Comparison of ENCODE assay signal across 8 cellular contexts in the genomic region with DNA sequence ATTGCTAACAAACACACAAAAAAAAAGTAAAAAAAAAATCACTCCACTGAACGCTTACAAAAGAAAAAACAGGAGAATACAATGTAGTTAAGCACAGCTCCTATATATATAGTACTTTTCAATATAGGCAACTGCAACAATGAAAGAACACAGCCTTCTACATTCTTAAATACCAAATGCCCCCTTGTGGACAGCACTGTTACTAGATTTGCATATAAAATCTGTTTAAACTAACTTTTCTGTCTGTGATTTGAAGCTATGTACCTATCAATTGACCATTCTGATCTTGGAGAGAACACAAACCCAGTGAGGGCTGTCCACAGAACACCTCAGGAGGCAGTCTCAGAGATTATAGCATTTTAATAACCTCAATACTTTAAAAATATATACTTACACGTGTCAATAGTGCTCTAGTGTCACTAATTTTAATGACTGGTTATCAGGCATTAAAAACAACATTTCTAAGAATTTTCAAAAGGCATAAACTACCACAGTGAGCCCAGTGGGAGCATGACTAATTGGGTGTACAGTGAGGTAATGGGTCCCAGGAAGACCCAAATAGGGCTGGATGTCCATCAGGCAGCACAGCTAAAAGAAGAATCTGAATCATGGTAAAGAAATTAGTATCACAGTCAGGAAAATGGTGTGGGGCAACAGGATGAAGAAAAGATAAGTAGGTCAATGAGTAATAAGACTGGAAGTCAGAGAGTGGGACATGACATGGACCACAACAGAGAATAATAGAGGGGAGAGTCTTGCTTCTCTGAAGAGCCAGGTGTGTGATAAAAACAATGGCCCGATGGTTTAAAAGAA. TPM values are rescaled to one million over a fixed set of nuclear protein-coding genes. Genes with fewer than 3 reads are reported as not detected.
A peak's percentile ranks its signal among the peaks of the same experiment; 100 is the strongest.
DNase-seq lines count a peak whose midpoint lies in the region; ATAC-seq and TF ChIP-seq lines count a peak whose summit lies in the region.

No MANE protein-coding gene starts in this region.

- H3K79me2 ChIP-seq in OCI-LY7 (ENCODE audit: insufficient read depth, low read depth, low read length): no peaks in the 10 kb centered on the region
- H3K79me2 ChIP-seq in neural cell (replicated peaks; ENCODE audit: insufficient read depth, low read length): no peaks in the 10 kb centered on the region

- H3K9ac ChIP-seq in neural cell (ENCODE audit: low read length): no peak overlapping the region

- H3K4me3 Mint-ChIP-seq in Calu3 (ENCODE audit: low read depth, unreplicated experiment) (no peak overlapping the region), endothelial cell (ENCODE audit: unreplicated experiment) (no peak overlapping the region)
- no peak overlapping the region for H3K4me3 Mint-ChIP-seq in T-helper 2 cell treated with Interferon-gamma antibody and Interleukin-4, amounts not matched to agents 5 μg/mL and 100 μg/mL, for 36 hours

- TF ChIP-seq RAD21 in neural cell (conservative IDR thresholded peaks at IDR 0.05): peak; percentile 85

- H3K36me3 Mint-ChIP-seq in Calu3 (ENCODE audit: insufficient read depth, unreplicated experiment) (no peaks in the 10 kb centered on the region), endothelial cell (ENCODE audit: low read depth, unreplicated experiment) (no peaks in the 10 kb centered on the region)
- H3K36me3 Mint-ChIP-seq in T-helper 2 cell treated with Interferon-gamma antibody and Interleukin-4, amounts not matched to agents 5 μg/mL and 100 μg/mL, for 36 hours (ENCODE audit: low read depth): no peaks in the 10 kb centered on the region

- no peaks in the 10 kb centered on the region for H3K9me3 Mint-ChIP-seq in Calu3 (ENCODE audit: low read depth, unreplicated experiment)
- no peaks in the 10 kb centered on the region for H3K9me3 Mint-ChIP-seq in endothelial cell (ENCODE audit: unreplicated experiment)
- no peaks in the 10 kb centered on the region for H3K9me3 Mint-ChIP-seq in T-helper 2 cell treated with Interferon-gamma antibody and Interleukin-4, amounts not matched to agents 5 μg/mL and 100 μg/mL, for 36 hours

- BruUV-seq in Calu3 (replicated peaks; lab: Mats Ljungman, UMichigan) (no TSS peak), OCI-LY7 (replicated peaks; lab: Mats Ljungman, UMichigan) (no TSS peak)

- no peaks in the 10 kb centered on the region for H3K9me3 ChIP-seq in OCI-LY7 (ENCODE audit: low read length)
- no peaks in the 10 kb centered on the region for H3K9me3 ChIP-seq in neural cell (ENCODE audit: low read length)

- H3K27ac ChIP-seq in OCI-LY7 (ENCODE audit: low read depth, low read length, poor library complexity, severe bottlenecking) (no peak overlapping the region), neural cell (ENCODE audit: low read length) (no peak overlapping the region)

- H4K20me1 ChIP-seq in OCI-LY7 (ENCODE audit: insufficient read depth, low read length) (no peaks in the 10 kb centered on the region), neural cell (ENCODE audit: insufficient read depth) (no peaks in the 10 kb centered on the region)

- H3K4me1 Mint-ChIP-seq in Calu3 (ENCODE audit: low read depth, unreplicated experiment) (no peaks in the 10 kb centered on the region), endothelial cell (ENCODE audit: unreplicated experiment) (no peaks in the 10 kb centered on the region)
- H3K4me1 Mint-ChIP-seq in T-helper 2 cell treated with Interferon-gamma antibody and Interleukin-4, amounts not matched to agents 5 μg/mL and 100 μg/mL, for 36 hours (ENCODE audit: low read depth): no peaks in the 10 kb centered on the region

- H3K27me3 ChIP-seq in neural cell (ENCODE audit: insufficient read depth, low read depth, low read length): no peaks in the 10 kb centered on the region

- TF ChIP-seq CTCF in Calu3 (IDR thresholded peaks at IDR 0.05; ENCODE audit: unreplicated experiment): no peak
- peak; percentile 73 for TF ChIP-seq CTCF in OCI-LY7 (conservative IDR thresholded peaks at IDR 0.05; ENCODE audit: low read length)
- TF ChIP-seq CTCF in endothelial cell (IDR thresholded peaks at IDR 0.05; ENCODE audit: unreplicated experiment): peak; percentile 75
- TF ChIP-seq CTCF in neural cell (IDR thresholded peaks at IDR 0.05; ENCODE audit: poor library complexity, severe bottlenecking): peak; percentile 81

- H2AFZ ChIP-seq in OCI-LY7 (ENCODE audit: low read length) (no peak overlapping the region), neural cell (ENCODE audit: low read depth, low read length) (no peak overlapping the region)

- H3K4me3 ChIP-seq in OCI-LY7 (ENCODE audit: low read depth, low read length, poor library complexity, severe bottlenecking) (no peak overlapping the region), neural cell (ENCODE audit: low read length) (no peak overlapping the region)

- POLR2A ChIA-PET in OCI-LY7 (lab: Charles Lee): no interaction called here

- H3K27ac Mint-ChIP-seq in Calu3 (ENCODE audit: unreplicated experiment) (no peak overlapping the region), endothelial cell (ENCODE audit: unreplicated experiment) (no peak overlapping the region)
- no peak overlapping the region for H3K27ac Mint-ChIP-seq in T-helper 2 cell treated with Interferon-gamma antibody and Interleukin-4, amounts not matched to agents 5 μg/mL and 100 μg/mL, for 36 hours

- H3K9me2 ChIP-seq in OCI-LY7 (ENCODE audit: insufficient read depth, low read length) (no peaks in the 10 kb centered on the region), neural cell (ENCODE audit: insufficient read depth, low read length) (no peaks in the 10 kb centered on the region)

- DNase-seq in Calu3 (peak; percentile 32), HT1080 (ENCODE audit: low read depth) (peak; percentile 67), OCI-LY7 (ENCODE audit: low spot score) (peak; percentile 35), endothelial cell (ENCODE audit: low spot score) (peak; percentile 36), epidermal melanocyte (ENCODE audit: insufficient read length, low spot score) (no peak)
- no peak for DNase-seq in T-helper 2 cell treated with Interferon-gamma antibody and Interleukin-4, amounts not matched to agents 5 μg/mL and 100 μg/mL, for 36 hours (ENCODE audit: low spot score)

- no peaks in the 10 kb centered on the region for H3K4me1 ChIP-seq in OCI-LY7 (ENCODE audit: insufficient read depth, low read length, poor library complexity, severe bottlenecking)

- CTCF ChIA-PET in Calu3 (lab: Charles Lee): interaction anchor here (0.7 to 1.7 kb wide), 3 partner anchors 11 to 297 kb away, joined by 3 to 26 read pairs (median 6); no protein-coding TSS in a partner anchor
- CTCF ChIA-PET in OCI-LY7 (lab: Charles Lee; ENCODE audit: unreplicated experiment): no interaction called here

- intact Hi-C loops in Calu3 (cut with micrococcal nuclease; ENCODE audit: unreplicated experiment): loop anchor here (1.0 kb wide), 1 partner anchor 297 kb away; no protein-coding TSS in a partner anchor
- intact Hi-C loops in OCI-LY7 (cut with micrococcal nuclease; ENCODE audit: unreplicated experiment): loop anchor here (5.0 kb wide), 1 partner anchor 298 kb away; no protein-coding TSS in a partner anchor

- H3K27me3 Mint-ChIP-seq in Calu3 (ENCODE audit: unreplicated experiment): peaks cover 26% of the 10 kb centered on the region
- H3K27me3 Mint-ChIP-seq in endothelial cell (ENCODE audit: unreplicated experiment): no peaks in the 10 kb centered on the region
- no peaks in the 10 kb centered on the region for H3K27me3 Mint-ChIP-seq in T-helper 2 cell treated with Interferon-gamma antibody and Interleukin-4, amounts not matched to agents 5 μg/mL and 100 μg/mL, for 36 hours (ENCODE audit: low read depth)

- no peak for ATAC-seq in GM18870 (IDR thresholded peaks at IDR 0.05; ENCODE audit: unreplicated experiment)

- no peaks in the 10 kb centered on the region for H3K36me3 ChIP-seq in OCI-LY7 (ENCODE audit: insufficient read depth, low read length)
- no peaks in the 10 kb centered on the region for H3K36me3 ChIP-seq in neural cell (ENCODE audit: insufficient read depth, low read length)

- H3F3A ChIP-seq in neural cell (ENCODE audit: insufficient read depth, low read length, poor library complexity, severe bottlenecking): no peaks in the 10 kb centered on the region

- TF ChIP-seq EP300 in neural cell (conservative IDR thresholded peaks at IDR 0.05; ENCODE audit: poor library complexity, severe bottlenecking): no peak

- H3K4me2 ChIP-seq in OCI-LY7 (ENCODE audit: low read length) (no peak overlapping the region), neural cell (ENCODE audit: low read length) (no peak overlapping the region)

TF ChIP-seq in neural cell, 6 proteins besides CTCF, POLR2A, EP300 and RAD21:
- TF ChIP-seq SMC3 (conservative IDR thresholded peaks at IDR 0.05; ENCODE audit: poor library complexity) (peak; percentile 94), MXI1 (conservative IDR thresholded peaks at IDR 0.05; ENCODE audit: poor library complexity, severe bottlenecking) (no peak)
TF ChIP-seq in neural cell: peak in this region for 1.

RNA-seq across cellular contexts. Expression of a gene that starts 22.2 kb away (rescaled TPM):
- total RNA-seq in Calu3 (2022) (not detected in 2 replicates), OCI-LY7 (2022) (not detected in 2 replicates), endothelial cell (ENCODE audit: unreplicated experiment) (3.1 TPM)
- total RNA-seq in HT1080 (2014; rRNA removed; shearing (Covaris generic)): 2.0 and 2.3 TPM in 2 replicates
- 3.6 and 4.3 TPM in 2 replicates for polyA plus RNA-seq in HT1080 (2015; cell fraction: cytosol; rRNA removed)
- 2.2 and 2.6 TPM in 2 replicates for polyA plus RNA-seq in HT1080 (2015; cell fraction: nucleus; rRNA removed)
- not detected in 2 replicates for total RNA-seq in OCI-LY7 (2014; rRNA removed; shearing (Covaris generic))
- polyA plus RNA-seq in neural cell: 3.8 and 6.9 TPM in 2 replicates
- polyA minus RNA-seq in neural cell: 2.2 and 4.7 TPM in 2 replicates

Comparison
In these comparisons a context has a peak if more than half of its experiments do, and no peak if none do; other contexts are left out.
1. DNase-seq: peak in Calu3 (single experiment), HT1080 (single experiment), OCI-LY7 (single experiment) and endothelial cell (single experiment); none in T-helper 2 cell treated with Interferon-gamma antibody and Interleukin-4, amounts not matched to agents 5 μg/mL and 100 μg/mL, for 36 hours (single experiment) and epidermal melanocyte (single experiment).